ENCODE assay signal across 10 cellular contexts in genomic region chr1:9866836-9867235, GRCh38.
"Had no signal": no experiment of that assay in that cellular context is flagged by ENCODE, and none has a peak within 500 bp of the region (broad histone marks: within the 10 kb centered on the region; RNA-seq: fewer than 3 reads in every experiment).

No MANE protein-coding gene starts in this region.

- H3K4me1 ChIP-seq: upper lobe of left lung had no signal

- H3K27me3 Mint-ChIP-seq: naive thymus-derived CD8-positive, alpha-beta T cell had no signal

- H3K27me3 ChIP-seq: breast epithelium, esophagus squamous epithelium, heart left ventricle, sigmoid colon, suprapubic skin, upper lobe of left lung had no signal

- H3K27ac Mint-ChIP-seq: activated CD8-positive, alpha-beta T cell treated with anti-CD3 and anti-CD28 coated beads, Interleukin-2, amount 10 ng/mL, durations not matched to agents 7 days and 5 days; T-helper 2 cell treated with Interferon-gamma antibody and Interleukin-4, amounts not matched to agents 5 μg/mL and 100 μg/mL, for 36 hours had no signal

- H3K9me3 Mint-ChIP-seq: naive thymus-derived CD8-positive, alpha-beta T cell; T-helper 2 cell treated with Interferon-gamma antibody and Interleukin-4, amounts not matched to agents 5 μg/mL and 100 μg/mL, for 36 hours had no signal

- H3K27ac ChIP-seq: breast epithelium, psoas muscle, sigmoid colon, suprapubic skin, upper lobe of left lung had no signal

- H3K4me3 ChIP-seq: breast epithelium, esophagus squamous epithelium, heart left ventricle, psoas muscle, sigmoid colon, suprapubic skin, upper lobe of left lung had no signal

- H3K36me3 Mint-ChIP-seq: naive thymus-derived CD8-positive, alpha-beta T cell had no signal

- H3K4me3 Mint-ChIP-seq: activated CD8-positive, alpha-beta T cell treated with anti-CD3 and anti-CD28 coated beads, Interleukin-2, amount 10 ng/mL, durations not matched to agents 7 days and 5 days; naive thymus-derived CD8-positive, alpha-beta T cell; T-helper 2 cell treated with Interferon-gamma antibody and Interleukin-4, amounts not matched to agents 5 μg/mL and 100 μg/mL, for 36 hours had no signal

- H3K9me3 ChIP-seq: breast epithelium, esophagus squamous epithelium, heart left ventricle, psoas muscle, sigmoid colon, suprapubic skin, upper lobe of left lung had no signal

- H3K36me3 ChIP-seq: breast epithelium had no signal
